ENCODE assay signal across 2 cellular contexts in genomic region chr5:116013931-116014330, GRCh38.
TF ChIP-seq lines count a peak whose summit lies in the region.

No MANE protein-coding gene starts in this region.

TF ChIP-seq in HCT116, 20 proteins besides CTCF, POLR2A, EP300 and RAD21:
- TF ChIP-seq REST (IDR thresholded peaks at IDR 0.05; ENCODE audit: low read depth): no peak

TF ChIP-seq in GM23338, 12 proteins besides CTCF, POLR2A, EP300 and RAD21:
- TF ChIP-seq, protein P1, sequence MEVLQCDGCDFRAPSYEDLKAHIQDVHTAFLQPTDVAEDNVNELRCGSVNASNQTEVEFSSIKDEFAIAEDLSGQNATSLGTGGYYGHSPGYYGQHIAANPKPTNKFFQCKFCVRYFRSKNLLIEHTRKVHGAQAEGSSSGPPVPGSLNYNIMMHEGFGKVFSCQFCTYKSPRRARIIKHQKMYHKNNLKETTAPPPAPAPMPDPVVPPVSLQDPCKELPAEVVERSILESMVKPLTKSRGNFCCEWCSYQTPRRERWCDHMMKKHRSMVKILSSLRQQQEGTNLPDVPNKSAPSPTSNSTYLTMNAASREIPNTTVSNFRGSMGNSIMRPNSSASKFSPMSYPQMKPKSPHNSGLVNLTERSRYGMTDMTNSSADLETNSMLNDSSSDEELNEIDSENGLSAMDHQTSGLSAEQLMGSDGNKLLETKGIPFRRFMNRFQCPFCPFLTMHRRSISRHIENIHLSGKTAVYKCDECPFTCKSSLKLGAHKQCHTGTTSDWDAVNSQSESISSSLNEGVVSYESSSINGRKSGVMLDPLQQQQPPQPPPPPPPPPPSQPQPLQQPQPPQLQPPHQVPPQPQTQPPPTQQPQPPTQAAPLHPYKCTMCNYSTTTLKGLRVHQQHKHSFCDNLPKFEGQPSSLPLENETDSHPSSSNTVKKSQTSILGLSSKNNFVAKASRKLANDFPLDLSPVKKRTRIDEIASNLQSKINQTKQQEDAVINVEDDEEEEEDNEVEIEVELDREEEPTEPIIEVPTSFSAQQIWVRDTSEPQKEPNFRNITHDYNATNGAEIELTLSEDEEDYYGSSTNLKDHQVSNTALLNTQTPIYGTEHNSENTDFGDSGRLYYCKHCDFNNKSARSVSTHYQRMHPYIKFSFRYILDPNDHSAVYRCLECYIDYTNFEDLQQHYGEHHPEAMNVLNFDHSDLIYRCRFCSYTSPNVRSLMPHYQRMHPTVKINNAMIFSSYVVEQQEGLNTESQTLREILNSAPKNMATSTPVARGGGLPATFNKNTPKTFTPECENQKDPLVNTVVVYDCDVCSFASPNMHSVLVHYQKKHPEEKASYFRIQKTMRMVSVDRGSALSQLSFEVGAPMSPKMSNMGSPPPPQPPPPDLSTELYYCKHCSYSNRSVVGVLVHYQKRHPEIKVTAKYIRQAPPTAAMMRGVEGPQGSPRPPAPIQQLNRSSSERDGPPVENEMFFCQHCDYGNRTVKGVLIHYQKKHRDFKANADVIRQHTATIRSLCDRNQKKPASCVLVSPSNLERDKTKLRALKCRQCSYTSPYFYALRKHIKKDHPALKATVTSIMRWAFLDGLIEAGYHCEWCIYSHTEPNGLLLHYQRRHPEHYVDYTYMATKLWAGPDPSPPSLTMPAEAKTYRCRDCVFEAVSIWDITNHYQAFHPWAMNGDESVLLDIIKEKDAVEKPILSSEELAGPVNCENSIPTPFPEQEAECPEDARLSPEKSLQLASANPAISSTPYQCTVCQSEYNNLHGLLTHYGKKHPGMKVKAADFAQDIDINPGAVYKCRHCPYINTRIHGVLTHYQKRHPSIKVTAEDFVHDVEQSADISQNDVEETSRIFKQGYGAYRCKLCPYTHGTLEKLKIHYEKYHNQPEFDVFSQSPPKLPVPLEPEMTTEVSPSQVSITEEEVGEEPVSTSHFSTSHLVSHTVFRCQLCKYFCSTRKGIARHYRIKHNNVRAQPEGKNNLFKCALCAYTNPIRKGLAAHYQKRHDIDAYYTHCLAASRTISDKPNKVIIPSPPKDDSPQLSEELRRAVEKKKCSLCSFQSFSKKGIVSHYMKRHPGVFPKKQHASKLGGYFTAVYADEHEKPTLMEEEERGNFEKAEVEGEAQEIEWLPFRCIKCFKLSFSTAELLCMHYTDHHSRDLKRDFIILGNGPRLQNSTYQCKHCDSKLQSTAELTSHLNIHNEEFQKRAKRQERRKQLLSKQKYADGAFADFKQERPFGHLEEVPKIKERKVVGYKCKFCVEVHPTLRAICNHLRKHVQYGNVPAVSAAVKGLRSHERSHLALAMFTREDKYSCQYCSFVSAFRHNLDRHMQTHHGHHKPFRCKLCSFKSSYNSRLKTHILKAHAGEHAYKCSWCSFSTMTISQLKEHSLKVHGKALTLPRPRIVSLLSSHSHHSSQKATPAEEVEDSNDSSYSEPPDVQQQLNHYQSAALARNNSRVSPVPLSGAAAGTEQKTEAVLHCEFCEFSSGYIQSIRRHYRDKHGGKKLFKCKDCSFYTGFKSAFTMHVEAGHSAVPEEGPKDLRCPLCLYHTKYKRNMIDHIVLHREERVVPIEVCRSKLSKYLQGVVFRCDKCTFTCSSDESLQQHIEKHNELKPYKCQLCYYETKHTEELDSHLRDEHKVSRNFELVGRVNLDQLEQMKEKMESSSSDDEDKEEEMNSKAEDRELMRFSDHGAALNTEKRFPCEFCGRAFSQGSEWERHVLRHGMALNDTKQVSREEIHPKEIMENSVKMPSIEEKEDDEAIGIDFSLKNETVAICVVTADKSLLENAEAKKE (CRISPR knock-in tag; IDR thresholded peaks at IDR 0.05): no peak
- TF ChIP-seq JUNB (IDR thresholded peaks at IDR 0.05; ENCODE audit: unreplicated experiment) (no peak), REST (IDR thresholded peaks at IDR 0.05; ENCODE audit: unreplicated experiment) (no peak)
